Comparison of ENCODE assay signal across 24 cellular contexts in the genomic region with DNA sequence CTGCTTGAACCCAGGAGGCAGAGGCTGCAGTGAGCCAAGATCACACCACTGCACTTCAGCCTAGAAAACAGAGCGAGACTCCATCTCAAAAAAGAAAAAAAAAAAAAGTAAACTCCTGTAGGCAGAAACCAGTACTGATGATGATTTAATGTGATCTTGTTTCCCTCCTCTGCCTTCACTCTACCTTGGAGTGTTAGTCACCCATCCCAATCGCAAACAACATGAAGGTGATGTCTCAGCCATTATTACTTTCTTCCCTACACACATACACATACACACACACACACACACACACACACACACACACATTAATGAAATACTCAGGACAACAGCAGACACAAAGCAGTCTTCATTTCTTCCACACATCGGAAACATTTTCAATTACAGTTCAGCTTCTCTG. TPM values are rescaled to one million over a fixed set of nuclear protein-coding genes. Genes with fewer than 3 reads are reported as not detected.
DNase-seq lines count a peak whose midpoint lies in the region; ATAC-seq, FAIRE-seq and TF ChIP-seq lines count a peak whose summit lies in the region.
"Had no signal": no experiment of that assay in that cellular context is flagged by ENCODE, and none has a peak within 500 bp of the region (broad histone marks: within the 10 kb centered on the region; RNA-seq: fewer than 3 reads in every experiment).

No MANE protein-coding gene starts in this region.

- peak; percentile 38 for ATAC-seq in foreskin keratinocyte
- ATAC-seq in body of pancreas = no peak

- no peak for TF ChIP-seq CTCF in bronchial epithelial cell (IDR thresholded peaks at IDR 0.05; ENCODE audit: insufficient read depth, low read length, severe bottlenecking)
- no peak for TF ChIP-seq CTCF in foreskin keratinocyte (conservative IDR thresholded peaks at IDR 0.05)
- no peak for TF ChIP-seq CTCF in body of pancreas (IDR thresholded peaks at IDR 0.05)

- no peak for FAIRE-seq in bronchial epithelial cell (lab: Jason Lieb, UNC)
- FAIRE-seq: A204.1, GM12892, GM18507, H54, HTR-8/SVneo had no signal

- 79 to 86% methylated on average over 3 of the region's 3 CpGs for WGBS in body of pancreas, 2 donors

- no peaks in the 10 kb centered on the region for H3K9me3 ChIP-seq in body of pancreas

- H3K4me1 ChIP-seq in foreskin keratinocyte (no peaks in the 10 kb centered on the region), body of pancreas (no peaks in the 10 kb centered on the region)

- H3K27me3 ChIP-seq in bronchial epithelial cell (ENCODE audit: control insufficient read depth, insufficient read depth, low read length) = no peaks in the 10 kb centered on the region
- H3K27me3 ChIP-seq in foreskin keratinocyte = no peaks in the 10 kb centered on the region
- H3K27me3 ChIP-seq in body of pancreas = no peaks in the 10 kb centered on the region

- TF ChIP-seq POLR2A in body of pancreas (IDR thresholded peaks at IDR 0.05) = no peak

- no peak overlapping the region for H3K4me3 ChIP-seq in bronchial epithelial cell (ENCODE audit: low read depth, low read length)
- no peak overlapping the region for H3K4me3 ChIP-seq in body of pancreas
- H3K4me3 ChIP-seq: GM23248 had no signal

- intact Hi-C loops in body of pancreas (cut with DNase I) = no loop called here

- H3K36me3 ChIP-seq in bronchial epithelial cell (ENCODE audit: control insufficient read depth, insufficient read depth, low read length) (no peaks in the 10 kb centered on the region), body of pancreas (replicated peaks in 1 of 2; ENCODE audit: insufficient read depth in 1 of 2, low read depth in 2 of 2) (no peaks in the 10 kb centered on the region)

- no peak overlapping the region for H3K27ac ChIP-seq in foreskin keratinocyte
- no peak overlapping the region for H3K27ac ChIP-seq in body of pancreas
- H3K27ac ChIP-seq: C4-2B, GM23248, HL-60 had no signal

- DNase-seq in M059J (ENCODE audit: low read depth) (peak; percentile 34), bronchial epithelial cell (ENCODE audit: low read depth) (peak; percentile 63), foreskin keratinocyte (peak in 1 of 2 donors; percentile 17), body of pancreas (no peak), NCI-H146 (lab: John Stamatoyannopoulos, UW) (no peak), AML-193 (lab: John Stamatoyannopoulos, UW) (no peak)
- no peak for DNase-seq in activated effector memory CD4-positive, alpha-beta T cell treated with anti-CD3 and anti-CD28 coated beads, Interleukin-2, amount 50 U/mL, for 16 hours
- DNase-seq: ACHN; CD4-positive, alpha-beta T cell; DMS153; DMS79; GDM1; GM23248; HCEC 1CT had no signal

RNA-seq across cellular contexts. Expression of a gene that starts 15.6 kb away (rescaled TPM):
- 3.2 and 3.7 TPM in 2 replicates for total RNA-seq in M059J (2014; rRNA removed; shearing (Covaris generic))
- total RNA-seq in bronchial epithelial cell = under 0.01 and 1.9 TPM in 2 replicates
- 0.07 and 0.14 TPM in 2 replicates for total RNA-seq in foreskin keratinocyte
- 0.03 and 0.06 TPM in 2 replicates for polyA plus RNA-seq in foreskin keratinocyte
- not detected for total RNA-seq in body of pancreas
- total RNA-seq: Daoy, GM23248 had no signal
- polyA plus RNA-seq: BJ, GM23248 had no signal

RNA-seq across cellular contexts. Expression of a gene that starts 39.0 kb away (rescaled TPM):
- not detected in 2 replicates for total RNA-seq in M059J (2014; rRNA removed; shearing (Covaris generic))
- total RNA-seq in bronchial epithelial cell = not detected in 2 replicates
- not detected in 2 replicates for total RNA-seq in foreskin keratinocyte
- not detected in 2 replicates for polyA plus RNA-seq in foreskin keratinocyte
- not detected for total RNA-seq in body of pancreas
- total RNA-seq: Daoy, GM23248 had no signal
- polyA plus RNA-seq: BJ, IgD-negative memory B cell had no signal

RNA-seq across cellular contexts. Expression of a gene that starts 56.4 kb away (rescaled TPM):
- total RNA-seq in M059J (2014; rRNA removed; shearing (Covaris generic)) = not detected in 2 replicates
- total RNA-seq in bronchial epithelial cell (not detected in 2 replicates), foreskin keratinocyte (not detected in 2 replicates), body of pancreas (not detected)
- polyA plus RNA-seq in foreskin keratinocyte = not detected in 2 replicates
- total RNA-seq: CD4-positive, alpha-beta T cell; Daoy; GM23248 had no signal
- polyA plus RNA-seq: BJ, GM23248, IgD-negative memory B cell had no signal

Comparison
In these comparisons a context has a peak if more than half of its experiments do, and no peak if none do; other contexts are left out.
1. DNase-seq: peak in M059J (single experiment) and bronchial epithelial cell (single experiment); none in activated effector memory CD4-positive, alpha-beta T cell treated with anti-CD3 and anti-CD28 coated beads, Interleukin-2, amount 50 U/mL, for 16 hours (single experiment), body of pancreas (0 of 4), NCI-H146 (single experiment) and AML-193 (0 of 2).